1 cellular context compared by ENCODE assay signal in genomic region chr4:137656661-137657060, GRCh38.
TF ChIP-seq lines count a peak whose summit lies in the region.

No MANE protein-coding gene starts in this region.

TF ChIP-seq in SK-N-SH treated with all-trans-retinoic acid at 6 μM for 48 hours, 23 proteins besides CTCF, POLR2A, EP300 and RAD21 (continued from another document):
- TF ChIP-seq POU6F1 (CRISPR knock-in tag; IDR thresholded peaks at IDR 0.05; ENCODE audit: borderline replicate concordance, low read depth) (no peak), PATZ1 (CRISPR knock-in tag; IDR thresholded peaks at IDR 0.05; ENCODE audit: borderline replicate concordance) (no peak), ZNF70 (CRISPR knock-in tag; IDR thresholded peaks at IDR 0.05) (no peak), TOX (CRISPR knock-in tag; IDR thresholded peaks at IDR 0.05; ENCODE audit: borderline replicate concordance) (no peak)
